Comparison of ENCODE assay signal across 26 cellular contexts in genomic region chr2:29487967-29488550, GRCh38.
A peak's percentile ranks its signal among the peaks of the same experiment; 100 is the strongest.
DNase-seq lines count a peak whose midpoint lies in the region; ATAC-seq, FAIRE-seq and TF ChIP-seq lines count a peak whose summit lies in the region.
"Had no signal": no experiment of that assay in that cellular context is flagged by ENCODE, and none has a peak within 500 bp of the region (broad histone marks: within the 10 kb centered on the region; RNA-seq: fewer than 3 reads in every experiment).

No MANE protein-coding gene starts in this region.

- no peak overlapping the region for H2AFZ ChIP-seq in fibroblast of lung (ENCODE audit: low read length)
- H2AFZ ChIP-seq in MM.1S (ENCODE audit: low read length) = no peak overlapping the region

- DNase-seq in NCI-H69 (lab: John Stamatoyannopoulos, UW) = peak; percentile 45
- peak; percentile 30 to 66 for DNase-seq in fibroblast of lung (ENCODE audit: low read depth in 2 of 2)
- DNase-seq in urothelium cell line (ENCODE audit: low spot score) = no peak
- DNase-seq in MM.1S = no peak
- DNase-seq in ureter (ENCODE audit: low spot score) = no peak
- DNase-seq: activated CD4-positive, alpha-beta T cell treated with anti-CD3 and anti-CD28 coated beads, Interleukin-2, amount 10 ng/mL, durations not matched to agents 24 days and 14 days; activated naive CD8-positive, alpha-beta T cell treated with anti-CD3 and anti-CD28 coated beads, Interleukin-2, amount 50 U/mL, for 24 hours; activated T-cell treated with anti-CD3 and anti-CD28 coated beads, Interleukin-2, amount 50 U/mL, for 4 hours; brain microvascular endothelial cell; CD4-positive, alpha-beta T cell; effector CD8-positive, alpha-beta T cell; erythroblast; hippocampal formation; Kasumi-1; left ventricle myocardium superior; NCI-H1694; NCI-H524 treated with DMSO at 0.1 percent for 48 hours; posterior cingulate gyrus; SHP77 treated with DMSO at 0.1 percent for 48 hours; stimulated activated CD4-positive, alpha-beta T cell treated with anti-CD3 and anti-CD28 coated beads, Interleukin-15, amount 100 ng/mL, for 24 hours; stimulated activated naive CD4-positive, alpha-beta T cell; WERI-Rb-1 had no signal

- H3K4me3 ChIP-seq in fibroblast of lung (replicated peaks in 1 of 4; ENCODE audit: control extremely low read depth in 1 of 4, insufficient read depth in 1 of 4, low read depth in 3 of 4, low read length in 4 of 4) (no peak overlapping the region), MM.1S (ENCODE audit: low read length) (no peak overlapping the region)
- H3K4me3 ChIP-seq: gastroesophageal sphincter had no signal

- TF ChIP-seq CTCF in fibroblast of lung (conservative IDR thresholded peaks at IDR 0.05 in 1 of 2, IDR thresholded peaks at IDR 0.05 in 1 of 2; ENCODE audit: low read depth in 1 of 2, low read length in 2 of 2) (no peak), MM.1S (IDR thresholded peaks at IDR 0.05; ENCODE audit: low read length) (no peak)

- H3K27me3 ChIP-seq in fibroblast of lung (ENCODE audit: control insufficient read depth, insufficient read depth, low read length) = no peaks in the 10 kb centered on the region
- H3K27me3 ChIP-seq in MM.1S (replicated peaks; ENCODE audit: insufficient read depth, low read length) = no peaks in the 10 kb centered on the region
- H3K27me3 ChIP-seq: brain microvascular endothelial cell, gastroesophageal sphincter had no signal

- H3K9me2 ChIP-seq in MM.1S (replicated peaks; ENCODE audit: insufficient read depth, low read length) = no peaks in the 10 kb centered on the region; the same call in 1 of the 2 replicates

- ATAC-seq in GM18867 (IDR thresholded peaks at IDR 0.05; ENCODE audit: unreplicated experiment) = peak; percentile 80
- ATAC-seq in GM21367 (IDR thresholded peaks at IDR 0.05; ENCODE audit: unreplicated experiment) = no peak
- ATAC-seq: activated naive CD8-positive, alpha-beta T cell treated with anti-CD3 and anti-CD28 coated beads, Interleukin-2, amount 50 U/mL, for 24 hours; activated T-cell treated with anti-CD3 and anti-CD28 coated beads, Interleukin-2, amount 50 U/mL, for 4 hours; gastroesophageal sphincter; left ventricle myocardium superior had no signal

- no peaks in the 10 kb centered on the region for H3F3A ChIP-seq in MM.1S (ENCODE audit: insufficient read depth, low read length)

- no peaks in the 10 kb centered on the region for H3K9me3 ChIP-seq in fibroblast of lung (ENCODE audit: control insufficient read depth, insufficient read depth, low read depth, low read length)
- H3K9me3 ChIP-seq in MM.1S (replicated peaks; ENCODE audit: insufficient read depth, low read length) = no peaks in the 10 kb centered on the region
- H3K9me3 ChIP-seq: gastroesophageal sphincter had no signal

- H3K79me2 ChIP-seq in fibroblast of lung (ENCODE audit: control insufficient read depth, insufficient read depth, low read length) = no peaks in the 10 kb centered on the region
- no peaks in the 10 kb centered on the region for H3K79me2 ChIP-seq in MM.1S (ENCODE audit: low read length)

- H3K36me3 ChIP-seq in fibroblast of lung (ENCODE audit: control insufficient read depth, insufficient read depth, low read length) (no peaks in the 10 kb centered on the region), MM.1S (replicated peaks; ENCODE audit: insufficient read depth, low read length) (no peaks in the 10 kb centered on the region)
- H3K36me3 ChIP-seq: brain microvascular endothelial cell, gastroesophageal sphincter, WERI-Rb-1 had no signal

- H3K27ac ChIP-seq in fibroblast of lung (ENCODE audit: insufficient read depth, low read length) (no peak overlapping the region), MM.1S (ENCODE audit: low read length) (no peak overlapping the region)
- H3K27ac ChIP-seq: brain microvascular endothelial cell, gastroesophageal sphincter, WERI-Rb-1 had no signal

- no peaks in the 10 kb centered on the region for H4K20me1 ChIP-seq in fibroblast of lung (ENCODE audit: control insufficient read depth, extremely low read depth, insufficient read depth, low read length)
- H4K20me1 ChIP-seq in MM.1S (ENCODE audit: insufficient read depth, low read length) = no peaks in the 10 kb centered on the region

- peaks cover 2% of the 10 kb centered on the region for H3K4me1 ChIP-seq in fibroblast of lung (ENCODE audit: control insufficient read depth, extremely low read depth, insufficient read depth, low read length)
- H3K4me1 ChIP-seq in MM.1S (ENCODE audit: low read length) = no peaks in the 10 kb centered on the region
- H3K4me1 ChIP-seq: gastroesophageal sphincter had no signal

- H3K4me2 ChIP-seq in fibroblast of lung (ENCODE audit: extremely low read depth, insufficient read depth, low read length) = no peak overlapping the region
- H3K4me2 ChIP-seq in MM.1S (ENCODE audit: low read depth, low read length) = no peak overlapping the region

- H3K9ac ChIP-seq in fibroblast of lung (ENCODE audit: insufficient read depth, low read length) = no peak overlapping the region
- no peak overlapping the region for H3K9ac ChIP-seq in MM.1S (ENCODE audit: low read length)

- FAIRE-seq in urothelium cell line (lab: Jason Lieb, UNC) = peak; percentile 30
- FAIRE-seq: colon had no signal

Comparison
In these comparisons a context has a peak if more than half of its experiments do, and no peak if none do; other contexts are left out.
1. DNase-seq: peak in NCI-H69 (single experiment) and fibroblast of lung (2 of 2); none in urothelium cell line (single experiment), MM.1S (single experiment) and ureter (single experiment).